ENCODE assay signal across 13 cellular contexts in genomic region chr15:50484781-50485180, GRCh38.
DNase-seq lines count a peak whose midpoint lies in the region; ATAC-seq and TF ChIP-seq lines count a peak whose summit lies in the region.
"Had no signal": no experiment of that assay in that cellular context is flagged by ENCODE, and none has a peak within 500 bp of the region (broad histone marks: within the 10 kb centered on the region; RNA-seq: fewer than 3 reads in every experiment).

No MANE protein-coding gene starts in this region.

- H3K4me3 ChIP-seq in heart left ventricle: no peak overlapping the region
- no peak overlapping the region for H3K4me3 ChIP-seq in tibial nerve
- H3K4me3 ChIP-seq in coronary artery: no peak overlapping the region
- H3K4me3 ChIP-seq: thoracic aorta had no signal

- no peak overlapping the region for H3K4me3 Mint-ChIP-seq in activated T-helper 17 cell treated with anti-CD3 and anti-CD28 coated beads, Interleukin-2, amount 50 U/mL, for 72 hours

- H3K4me1 ChIP-seq in heart left ventricle: peaks cover 0 to 4% (median 0%) of the 10 kb centered on the region in 12 donors
- no peaks in the 10 kb centered on the region for H3K4me1 ChIP-seq in tibial nerve

- H3K36me3 ChIP-seq in heart left ventricle: peaks cover 0 to 100% (median 92%) of the 10 kb centered on the region in 9 donors
- peaks cover 0 to 80% (median 6%) of the 10 kb centered on the region in 3 donors for H3K36me3 ChIP-seq in tibial nerve

- intact Hi-C loops in heart left ventricle (cut with DNase I): no loop called here

- peaks cover 8% of the 10 kb centered on the region for H3K4me1 Mint-ChIP-seq in activated T-helper 17 cell treated with anti-CD3 and anti-CD28 coated beads, Interleukin-2, amount 50 U/mL, for 72 hours

- H3K9me3 ChIP-seq in heart left ventricle (no peaks in the 10 kb centered on the region), tibial nerve (no peaks in the 10 kb centered on the region)
- H3K9me3 ChIP-seq: thoracic aorta had no signal

- no peak for TF ChIP-seq POLR2A in heart left ventricle (IDR thresholded peaks at IDR 0.05)
- TF ChIP-seq POLR2A in tibial nerve (IDR thresholded peaks at IDR 0.05): no peak

- ATAC-seq in GM18861 (IDR thresholded peaks at IDR 0.05; ENCODE audit: unreplicated experiment) (peak; percentile 52), GM21360 (IDR thresholded peaks at IDR 0.05; ENCODE audit: unreplicated experiment) (peak; percentile 73), HG02981 (IDR thresholded peaks at IDR 0.05; ENCODE audit: unreplicated experiment) (peak; percentile 79), heart left ventricle (no peak)
- ATAC-seq in activated T-helper 17 cell treated with anti-CD3 and anti-CD28 coated beads, Interleukin-2, amount 50 U/mL, for 72 hours (replicated peaks): peak; percentile 62

- TF ChIP-seq CTCF in heart left ventricle (IDR thresholded peaks at IDR 0.05) (no peak), tibial nerve (IDR thresholded peaks at IDR 0.05) (no peak), coronary artery (IDR thresholded peaks at IDR 0.05) (no peak)

- H3K27ac ChIP-seq in heart left ventricle (no peak overlapping the region), tibial nerve (no peak overlapping the region), coronary artery (no peak overlapping the region)
- H3K27ac ChIP-seq: C4-2B, thoracic aorta had no signal

- 87 to 100% (median 96%) methylated on average over 1 of the region's 1 CpG for WGBS in heart left ventricle, 4 donors
- 95 to 96% methylated on average over 1 of the region's 1 CpG for WGBS in tibial nerve, 2 donors

- no peak for TF ChIP-seq EP300 in tibial nerve (IDR thresholded peaks at IDR 0.05)

- H3K27me3 ChIP-seq in heart left ventricle: no peaks in the 10 kb centered on the region
- H3K27me3 ChIP-seq in tibial nerve: no peaks in the 10 kb centered on the region

- H3K36me3 Mint-ChIP-seq in activated T-helper 17 cell treated with anti-CD3 and anti-CD28 coated beads, Interleukin-2, amount 50 U/mL, for 72 hours (ENCODE audit: low read depth): peaks cover 97% of the 10 kb centered on the region

- H3K27me3 Mint-ChIP-seq in activated T-helper 17 cell treated with anti-CD3 and anti-CD28 coated beads, Interleukin-2, amount 50 U/mL, for 72 hours: no peaks in the 10 kb centered on the region

- DNase-seq in heart left ventricle: no peak
- no peak for DNase-seq in HUDEP-2 (lab: John Stamatoyannopoulos, UW; ENCODE audit: unreplicated experiment in 76 of 76)
- DNase-seq in tibial nerve (ENCODE audit: low spot score in 2 of 2): no peak
- DNase-seq in coronary artery (ENCODE audit: low spot score): no peak
- DNase-seq: mammary epithelial cell, occipital lobe, small intestine had no signal

- H3K27ac Mint-ChIP-seq in activated T-helper 17 cell treated with anti-CD3 and anti-CD28 coated beads, Interleukin-2, amount 50 U/mL, for 72 hours: no peak overlapping the region

- no peaks in the 10 kb centered on the region for H3K9me3 Mint-ChIP-seq in activated T-helper 17 cell treated with anti-CD3 and anti-CD28 coated beads, Interleukin-2, amount 50 U/mL, for 72 hours

Comparison
In these comparisons a context has a peak if more than half of its experiments do, and no peak if none do; other contexts are left out.
1. ATAC-seq: peak in GM18861 (single experiment), GM21360 (single experiment), HG02981 (single experiment) and activated T-helper 17 cell treated with anti-CD3 and anti-CD28 coated beads, Interleukin-2, amount 50 U/mL, for 72 hours (single experiment); none in heart left ventricle (0 of 4).